ENCODE assay signal across 14 cellular contexts in genomic region chr21:45984584-45985095, GRCh38. TPM values are rescaled to one million over a fixed set of nuclear protein-coding genes. Genes with fewer than 3 reads are reported as not detected.
A peak's percentile ranks its signal among the peaks of the same experiment; 100 is the strongest.
DNase-seq lines count a peak whose midpoint lies in the region; ATAC-seq, FAIRE-seq and TF ChIP-seq lines count a peak whose summit lies in the region.
"Had no signal": no experiment of that assay in that cellular context is flagged by ENCODE, and none has a peak within 500 bp of the region (broad histone marks: within the 10 kb centered on the region; RNA-seq: fewer than 3 reads in every experiment).

No MANE protein-coding gene starts in this region.

- H3K79me1 ChIP-seq in H9 (ENCODE audit: insufficient read depth, low read depth, low read length, poor library complexity, severe bottlenecking) = no peaks in the 10 kb centered on the region

- H3K4ac ChIP-seq in H9 (ENCODE audit: low read depth, low read length) = no peak overlapping the region

- no peak overlapping the region for H3T11ph ChIP-seq in H9 (ENCODE audit: low read length)

- no peaks in the 10 kb centered on the region for H3K27me3 ChIP-seq in breast epithelium
- H3K27me3 ChIP-seq in mammary epithelial cell (ENCODE audit: insufficient read depth, low read length) = peaks cover 10% of the 10 kb centered on the region
- H3K27me3 ChIP-seq in bronchial epithelial cell (ENCODE audit: control insufficient read depth, insufficient read depth, low read length) = peaks cover 5% of the 10 kb centered on the region
- H3K27me3 ChIP-seq in H9 (ENCODE audit: insufficient read depth, low read length) = no peaks in the 10 kb centered on the region; the same call in 1 of the 2 replicates
- H3K27me3 ChIP-seq: body of pancreas had no signal

- no peak for TF ChIP-seq POLR2A in breast epithelium (IDR thresholded peaks at IDR 0.05)

- no peak overlapping the region for H2BK12ac ChIP-seq in H9 (ENCODE audit: insufficient read length, low read depth, low read length)

- in situ Hi-C loops in mammary epithelial cell (cut with MboI; ENCODE audit: low sequenced_read_pairs in 2 of 2) = no loop called here

- no peaks in the 10 kb centered on the region for H3K9me3 Mint-ChIP-seq in naive thymus-derived CD8-positive, alpha-beta T cell
- H3K9me3 Mint-ChIP-seq in H9 = no peaks in the 10 kb centered on the region
- H3K9me3 Mint-ChIP-seq: activated T-cell treated with anti-CD3 and anti-CD28 coated beads, Interleukin-2, amount 50 U/mL, for 24 hours had no signal

- H3K9me3 ChIP-seq in breast epithelium (no peaks in the 10 kb centered on the region), mammary epithelial cell (replicated peaks; ENCODE audit: insufficient read depth, low read length) (no peaks in the 10 kb centered on the region), H9 (ENCODE audit: control insufficient read depth, low read depth, low read length) (no peaks in the 10 kb centered on the region)
- H3K9me3 ChIP-seq: A549, body of pancreas had no signal

- H2BK15ac ChIP-seq in H9 (ENCODE audit: low read depth, low read length) = no peak overlapping the region

- intact Hi-C loops in breast epithelium (cut with DNase I; ENCODE audit: low total_unique reads) (no loop called here), mammary epithelial cell (cut with micrococcal nuclease) (loop anchor here (5.0 to 10.0 kb wide), 2 partner anchors 338 to 340 kb away; partner anchors contain the start of genes C21orf58, PCBP3 and PCNT)

- BruUV-seq in mammary epithelial cell (replicated peaks; lab: Mats Ljungman, UMichigan) = no TSS peak

- H3K27me3 Mint-ChIP-seq in naive thymus-derived CD8-positive, alpha-beta T cell = peaks cover 0 to 4% (median 0%) of the 10 kb centered on the region in 5 donors
- peaks cover 1% of the 10 kb centered on the region for H3K27me3 Mint-ChIP-seq in H9 (ENCODE audit: low read depth)

- H3K4me1 Mint-ChIP-seq in naive thymus-derived CD8-positive, alpha-beta T cell = peaks cover 0 to 12% (median 8%) of the 10 kb centered on the region in 4 donors
- H3K4me1 Mint-ChIP-seq in H9 = peaks cover 0 to 3% of the 10 kb centered on the region in 2 experiments; a peak in 3 of 4 replicates

- no peak overlapping the region for H2AK5ac ChIP-seq in H9 (ENCODE audit: insufficient read length, low read length)

- H3K4me3 Mint-ChIP-seq in naive thymus-derived CD8-positive, alpha-beta T cell = peak overlapping the region in 5 of 10 donors; percentile 10 to 58 (median 35)
- 0 out of 5 replicates have a peak overlapping the region, but pooled peaks of 1 of the 2 experiments have one; percentile 27 for H3K4me3 Mint-ChIP-seq in H9
- H3K4me3 Mint-ChIP-seq: activated T-cell treated with anti-CD3 and anti-CD28 coated beads, Interleukin-2, amount 50 U/mL, for 24 hours; memory B cell had no signal

- peak overlapping the region in 1 of 3 donors; percentile 97 for H3K4me3 ChIP-seq in breast epithelium
- no peak overlapping the region for H3K4me3 ChIP-seq in mammary epithelial cell (replicated peaks in 1 of 3; ENCODE audit: insufficient read depth in 1 of 3, low read depth in 2 of 3, low read length in 3 of 3)
- no peak overlapping the region for H3K4me3 ChIP-seq in bronchial epithelial cell (ENCODE audit: low read depth, low read length)
- H3K4me3 ChIP-seq in urinary bladder (ENCODE audit: low read depth, low read length) = no peak overlapping the region
- H3K4me3 ChIP-seq: A549, body of pancreas had no signal

- H2BK120ac ChIP-seq in H9 (ENCODE audit: low read depth, low read length, poor library complexity, severe bottlenecking) = no peak overlapping the region

- no peak overlapping the region for H2BK20ac ChIP-seq in H9 (ENCODE audit: low read depth, low read length, poor library complexity, severe bottlenecking)

- WGBS in mammary epithelial cell (ENCODE audit: low coverage, missing lambda C conversion rate) = 90% methylated on average over 3 of the region's 3 CpGs
- WGBS in urinary bladder = 62% methylated on average over 3 of the region's 3 CpGs
- no CpG with 5 or more reads among the region's 3 CpGs for WGBS in H9 (ENCODE audit: extremely low coverage, insufficient read length, low lambda C conversion rate)

- H4K20me1 ChIP-seq in mammary epithelial cell (ENCODE audit: insufficient read depth, low read length) (no peaks in the 10 kb centered on the region), H9 (ENCODE audit: control insufficient read depth, insufficient read depth, insufficient read length) (peaks cover 3% of the 10 kb centered on the region)

- H3K9ac ChIP-seq in mammary epithelial cell (ENCODE audit: insufficient read depth, low read length) (no peak overlapping the region), H9 (ENCODE audit: extremely low read depth, insufficient read length, low read length) (no peak overlapping the region)

- CTCF ChIA-PET in mammary epithelial cell (lab: Charles Lee; ENCODE audit: low non-redundant PET) = no interaction called here

- H3K79me2 ChIP-seq in mammary epithelial cell (ENCODE audit: insufficient read depth, low read length) (no peaks in the 10 kb centered on the region), H9 (ENCODE audit: insufficient read depth, low read length) (no peaks in the 10 kb centered on the region)

- H3K4me2 ChIP-seq in mammary epithelial cell (ENCODE audit: insufficient read depth, low read depth, low read length) (no peak overlapping the region), H9 (ENCODE audit: insufficient read depth, insufficient read length, low read length) (no peak overlapping the region)
- H3K4me2 ChIP-seq: A549 had no signal

- H3K56ac ChIP-seq in H9 (ENCODE audit: insufficient read length, low read depth, low read length) = no peak overlapping the region

- peaks cover 3 to 7% (median 6%) of the 10 kb centered on the region in 3 donors for H3K36me3 Mint-ChIP-seq in naive thymus-derived CD8-positive, alpha-beta T cell
- peaks cover 15 to 27% (median 17%) of the 10 kb centered on the region in 3 experiments for H3K36me3 Mint-ChIP-seq in H9 (ENCODE audit: insufficient read depth in 1 of 3, low read depth in 3 of 3)
- H3K36me3 Mint-ChIP-seq: memory B cell had no signal

- peak overlapping the region; percentile 26 to 88 for H3K27ac ChIP-seq in breast epithelium
- H3K27ac ChIP-seq in mammary epithelial cell (ENCODE audit: insufficient read depth, low read depth, low read length) = no peak overlapping the region
- peak overlapping the region; percentile 82 for H3K27ac ChIP-seq in urinary bladder (ENCODE audit: low read depth)
- no peak overlapping the region for H3K27ac ChIP-seq in H9 (ENCODE audit: insufficient read length, low read depth, low read length)
- H3K27ac ChIP-seq: A549 had no signal

- peak overlapping the region in 8 of 10 donors; percentile 42 to 96 (median 50) for H3K27ac Mint-ChIP-seq in naive thymus-derived CD8-positive, alpha-beta T cell
- H3K27ac Mint-ChIP-seq in H9 = no peak overlapping the region; a peak in 2 of 7 replicates
- H3K27ac Mint-ChIP-seq: activated T-cell treated with anti-CD3 and anti-CD28 coated beads, Interleukin-2, amount 50 U/mL, for 24 hours; memory B cell had no signal

- no peak overlapping the region for H2AFZ ChIP-seq in mammary epithelial cell (ENCODE audit: low read depth, low read length)
- H2AFZ ChIP-seq in H9 (ENCODE audit: low read length) = no peak overlapping the region

- no peak overlapping the region for H3K23ac ChIP-seq in H9 (ENCODE audit: insufficient read length, low read depth, low read length)

- no peak overlapping the region for H2BK5ac ChIP-seq in H9 (ENCODE audit: insufficient read length, low read length)

- dilution Hi-C loops in mammary epithelial cell (cut with HindIII; ENCODE audit: low sequenced_read_pairs) = no loop called here

- peak; percentile 68 for FAIRE-seq in bronchial epithelial cell (lab: Jason Lieb, UNC)
- FAIRE-seq: A549 had no signal

- ATAC-seq in naive thymus-derived CD8-positive, alpha-beta T cell = no peak
- ATAC-seq: A549, body of pancreas had no signal

- POLR2A ChIA-PET in naive thymus-derived CD8-positive, alpha-beta T cell (lab: Charles Lee) = no interaction called here

- H4K8ac ChIP-seq in H9 (replicated peaks; ENCODE audit: insufficient read length, low read depth, low read length) = no peak overlapping the region

- H3K36me3 ChIP-seq in breast epithelium (no peaks in the 10 kb centered on the region), mammary epithelial cell (ENCODE audit: insufficient read depth, low read length) (no peaks in the 10 kb centered on the region), bronchial epithelial cell (ENCODE audit: control insufficient read depth, insufficient read depth, low read length) (no peaks in the 10 kb centered on the region), urinary bladder (ENCODE audit: insufficient read depth) (no peaks in the 10 kb centered on the region)

- DNase-seq in breast epithelium (ENCODE audit: low spot score in 2 of 2) (no peak), mammary epithelial cell (no peak), bronchial epithelial cell (ENCODE audit: low read depth) (no peak), H9 (no peak), NCI-H1694 treated with DMSO at 0.1 percent for 48 hours (lab: John Stamatoyannopoulos, UW) (no peak), globus pallidus (ENCODE audit: low spot score) (no peak)
- DNase-seq in naive thymus-derived CD8-positive, alpha-beta T cell = no peak
- DNase-seq: activated CD4-positive, CD25-positive, alpha-beta regulatory T cell treated with anti-CD3 and anti-CD28 coated beads, Interleukin-2, amount 50 U/mL, for 72 hours; activated T-cell treated with anti-CD3 and anti-CD28 coated beads, Interleukin-2, amount 50 U/mL, for 24 hours; SW 1271 had no signal

- no peak overlapping the region for H4K5ac ChIP-seq in H9 (ENCODE audit: insufficient read length, low read depth, low read length)

- TF ChIP-seq CTCF in breast epithelium (IDR thresholded peaks at IDR 0.05) = no peak
- TF ChIP-seq CTCF in mammary epithelial cell (conservative IDR thresholded peaks at IDR 0.05 in 1 of 2, IDR thresholded peaks at IDR 0.05 in 1 of 2; ENCODE audit: extremely low read depth in 1 of 2, insufficient read depth in 1 of 2, low read depth in 1 of 2, low read length in 2 of 2) = no peak
- no peak for TF ChIP-seq CTCF in bronchial epithelial cell (IDR thresholded peaks at IDR 0.05; ENCODE audit: insufficient read depth, low read length, severe bottlenecking)
- TF ChIP-seq CTCF in H9 (conservative IDR thresholded peaks at IDR 0.05) = no peak

- H3K4me1 ChIP-seq in breast epithelium = no peaks in the 10 kb centered on the region
- H3K4me1 ChIP-seq in mammary epithelial cell (ENCODE audit: insufficient read depth, low read length) = peaks cover 10% of the 10 kb centered on the region
- no peaks in the 10 kb centered on the region for H3K4me1 ChIP-seq in urinary bladder (ENCODE audit: insufficient read depth)
- no peaks in the 10 kb centered on the region for H3K4me1 ChIP-seq in H9 (ENCODE audit: insufficient read depth, low read length)
- H3K4me1 ChIP-seq: A549 had no signal

- H3K23me2 ChIP-seq in H9 (ENCODE audit: insufficient read length, low read depth, low read length, poor library complexity, severe bottlenecking) = peaks cover 14% of the 10 kb centered on the region

- H3K14ac ChIP-seq in H9 (ENCODE audit: insufficient read depth, low read length) = no peak overlapping the region

- H4K91ac ChIP-seq in H9 (ENCODE audit: insufficient read length, low read depth, low read length) = no peak overlapping the region

- no peak overlapping the region for H3K18ac ChIP-seq in H9 (ENCODE audit: insufficient read length, low read depth, low read length)

RNA-seq across cellular contexts. Expression of gene COL6A1, which starts 3.1 kb away (rescaled TPM):
- total RNA-seq in breast epithelium = 100 to 1,000 TPM; 137 to 527 (median 201) TPM
- total RNA-seq in mammary epithelial cell = 100 to 1,000 TPM in 1 of 2 donors, 1 to 10 TPM in 1; 9.1 to 156 TPM
- polyA plus RNA-seq in mammary epithelial cell = 12.0 TPM
- 4.4 TPM for polyA minus RNA-seq in mammary epithelial cell
- 1.9 and 12.9 TPM in 2 replicates for total RNA-seq in bronchial epithelial cell
- total RNA-seq in naive thymus-derived CD8-positive, alpha-beta T cell = 10 to 100 TPM; 19.4 to 21.0 TPM
- polyA plus RNA-seq in naive thymus-derived CD8-positive, alpha-beta T cell = 1 to 10 TPM; 1.7 to 2.0 (median 1.7) TPM
- total RNA-seq in urinary bladder = 678 TPM
- polyA plus RNA-seq in urinary bladder = 1,050 TPM
- total RNA-seq in H9 (2021) = 193 and 194 TPM in 2 replicates

Comparison
In these comparisons a context has a peak if more than half of its experiments do, and no peak if none do; other contexts are left out.
1. H3K27ac ChIP-seq: peak in breast epithelium (2 of 2) and urinary bladder (single experiment); none in mammary epithelial cell (single experiment) and H9 (single experiment).
2. H3K27ac Mint-ChIP-seq: peak in naive thymus-derived CD8-positive, alpha-beta T cell (8 of 10); none in H9 (0 of 3).